Comparison of ENCODE assay signal across 1 cellular context in the genomic region with DNA sequence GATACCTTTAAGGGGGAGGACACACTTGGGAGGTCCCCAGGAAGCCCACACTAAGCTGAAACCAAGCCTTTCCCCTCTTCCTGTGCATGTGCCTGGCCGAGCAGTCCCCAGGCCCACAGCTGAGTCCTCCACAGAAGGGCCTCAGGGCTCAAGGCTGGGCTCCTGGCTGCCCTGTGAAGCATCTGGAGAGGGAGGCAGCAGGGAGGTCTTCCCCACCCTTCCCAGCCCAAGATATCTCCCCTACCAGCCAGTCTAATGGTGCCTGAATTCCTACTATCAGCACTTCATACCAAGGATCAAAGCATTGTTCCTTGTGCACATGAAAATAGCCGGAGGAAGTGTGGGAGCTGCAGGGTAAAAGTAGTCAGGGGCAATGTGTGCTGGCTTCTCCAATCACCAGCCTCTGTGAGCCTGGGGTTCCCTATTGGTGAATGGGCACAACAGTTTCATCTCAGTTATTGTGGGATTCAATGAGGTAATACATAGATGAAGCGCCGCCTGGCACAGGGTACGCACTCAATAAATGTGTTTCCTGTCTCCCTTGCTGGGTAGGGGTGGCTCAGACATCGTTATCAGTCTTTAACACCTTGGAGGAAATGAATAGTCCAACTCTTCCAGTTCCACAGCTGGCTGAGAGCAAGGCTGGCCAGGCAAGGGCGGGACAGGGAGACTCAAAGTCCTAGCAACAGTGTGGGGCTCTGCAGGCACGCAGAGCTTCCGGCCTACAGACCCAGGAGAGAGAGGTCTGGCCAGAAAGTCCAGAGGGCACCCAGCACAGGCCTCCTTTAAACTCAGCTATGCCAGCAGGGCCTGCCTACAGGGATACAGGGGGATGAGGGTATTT.
TF ChIP-seq lines count a peak whose summit lies in the region.

No MANE protein-coding gene starts in this region.

TF ChIP-seq in HCT116, 20 proteins besides CTCF, POLR2A, EP300 and RAD21 (continued from another document):
- no peak for TF ChIP-seq EZH2phosphoT487 (IDR thresholded peaks at IDR 0.05; ENCODE audit: borderline replicate concordance)
- TF ChIP-seq, protein P1, sequence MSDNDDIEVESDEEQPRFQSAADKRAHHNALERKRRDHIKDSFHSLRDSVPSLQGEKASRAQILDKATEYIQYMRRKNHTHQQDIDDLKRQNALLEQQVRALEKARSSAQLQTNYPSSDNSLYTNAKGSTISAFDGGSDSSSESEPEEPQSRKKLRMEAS (IDR thresholded peaks at IDR 0.05), result no peak
- TF ChIP-seq, protein P2, sequence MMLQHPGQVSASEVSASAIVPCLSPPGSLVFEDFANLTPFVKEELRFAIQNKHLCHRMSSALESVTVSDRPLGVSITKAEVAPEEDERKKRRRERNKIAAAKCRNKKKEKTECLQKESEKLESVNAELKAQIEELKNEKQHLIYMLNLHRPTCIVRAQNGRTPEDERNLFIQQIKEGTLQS (IDR thresholded peaks at IDR 0.05), result no peak
